ENCODE assay signal across 8 cellular contexts in the genomic region with DNA sequence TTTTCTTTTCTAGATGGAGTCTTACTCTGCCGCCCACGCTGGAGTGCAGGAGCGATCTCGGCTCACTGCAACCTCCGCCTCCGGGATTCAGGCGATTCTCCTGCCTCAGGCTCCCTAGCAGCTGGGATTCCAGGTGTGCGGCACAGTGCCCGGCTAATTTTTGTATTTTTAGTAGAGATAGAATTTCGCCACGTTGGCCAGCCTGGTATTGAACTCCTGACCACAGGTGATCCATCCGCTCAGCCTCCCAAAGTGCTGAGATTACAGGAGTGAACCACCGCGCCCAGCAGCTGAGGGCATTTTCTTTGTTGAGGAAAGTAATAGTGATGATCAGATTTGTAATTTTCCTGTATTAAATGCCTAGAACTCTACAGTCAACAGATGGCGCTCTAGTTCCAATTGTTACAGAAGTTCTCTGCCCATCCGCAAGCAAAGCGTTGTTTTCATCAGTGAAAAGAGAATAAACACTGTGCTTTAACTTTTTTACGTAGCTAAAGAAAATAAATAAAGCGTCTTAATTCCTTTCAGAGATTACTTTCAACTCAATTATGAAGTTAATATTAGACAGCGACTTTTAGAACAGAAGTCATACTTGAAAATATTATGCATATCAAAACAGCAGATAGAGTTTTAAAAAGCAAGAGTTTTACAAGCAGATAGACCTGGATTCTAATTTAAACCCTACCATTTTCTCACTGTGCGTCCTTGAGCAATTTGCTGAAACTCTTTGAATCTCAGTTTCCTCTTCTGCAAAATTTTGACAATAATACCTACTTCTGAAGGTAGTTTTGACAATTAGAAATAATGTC.
DNase-seq lines count a peak whose midpoint lies in the region; ATAC-seq and TF ChIP-seq lines count a peak whose summit lies in the region.

No MANE protein-coding gene starts in this region.

- TF ChIP-seq POLR2A in body of pancreas (IDR thresholded peaks at IDR 0.05), result no peak

- peaks cover 16% of the 10 kb centered on the region; the same call in 1 of the 2 replicates for H3K36me3 ChIP-seq in KOPT-K1 (ENCODE audit: insufficient read depth, low read length)
- no peaks in the 10 kb centered on the region for H3K36me3 ChIP-seq in OCI-LY1 (ENCODE audit: insufficient read depth, low read length)
- no peaks in the 10 kb centered on the region for H3K36me3 ChIP-seq in body of pancreas (replicated peaks in 1 of 2; ENCODE audit: insufficient read depth in 1 of 2, low read depth in 2 of 2)
- H3K36me3 ChIP-seq in iPS-15b (ENCODE audit: control insufficient read depth, insufficient read depth, low read length), result no peaks in the 10 kb centered on the region

- H3K9me3 Mint-ChIP-seq in CD14-positive monocyte, result no peaks in the 10 kb centered on the region

- no peaks in the 10 kb centered on the region for H4K20me1 ChIP-seq in OCI-LY1 (ENCODE audit: insufficient read depth, low read length)

- no peaks in the 10 kb centered on the region for H3F3A ChIP-seq in OCI-LY1 (ENCODE audit: insufficient read depth, low read length)

- H3K36me3 Mint-ChIP-seq in CD14-positive monocyte, result no peaks in the 10 kb centered on the region

- H3K27me3 ChIP-seq in OCI-LY1 (ENCODE audit: insufficient read depth, low read length) (no peaks in the 10 kb centered on the region), body of pancreas (no peaks in the 10 kb centered on the region), iPS-15b (ENCODE audit: control insufficient read depth, insufficient read depth, low read length) (peaks cover 3% of the 10 kb centered on the region)

- H3K4me1 ChIP-seq in OCI-LY1 (ENCODE audit: insufficient read depth, low read length, severe bottlenecking) (no peaks in the 10 kb centered on the region), body of pancreas (peaks cover 8% of the 10 kb centered on the region), iPS-15b (ENCODE audit: control insufficient read depth, insufficient read depth, low read length) (no peaks in the 10 kb centered on the region)

- no peak overlapping the region for H3K27ac Mint-ChIP-seq in CD14-positive monocyte

- H3K4me3 ChIP-seq in OCI-LY1 (ENCODE audit: low read depth, low read length, poor library complexity, severe bottlenecking), result no peak overlapping the region
- no peak overlapping the region for H3K4me3 ChIP-seq in body of pancreas
- H3K4me3 ChIP-seq in iPS-15b (ENCODE audit: low read depth, low read length), result peak overlapping the region; percentile 41
- H3K4me3 ChIP-seq in skeletal muscle cell (ENCODE audit: low read depth, low read length), result peak overlapping the region; percentile 39

- H3K4me1 Mint-ChIP-seq in CD14-positive monocyte, result peaks cover 2% of the 10 kb centered on the region

- DNase-seq in CD14-positive monocyte (ENCODE audit: low spot score) (no peak), body of pancreas (peak; percentile 25 to 57 (median 33)), skeletal muscle cell (ENCODE audit: low read depth) (no peak)
- DNase-seq in activated CD4-positive, CD25-positive, alpha-beta regulatory T cell treated with anti-CD3 and anti-CD28 coated beads, Interleukin-2, amount 50 U/mL, for 72 hours, result no peak

- ATAC-seq in GM18861 (IDR thresholded peaks at IDR 0.05; ENCODE audit: unreplicated experiment) (peak; percentile 50), body of pancreas (peak; percentile 58)

- 8 to 10% methylated on average over 21 of the region's 21 CpGs for WGBS in body of pancreas, 2 donors

- intact Hi-C loops in CD14-positive monocyte (cut with micrococcal nuclease), result loop anchor here (5.0 kb wide), 2 partner anchors 445 to 510 kb away; partner anchors contain the start of gene POC1B (in 1 of the 2)
- intact Hi-C loops in body of pancreas (cut with DNase I), result no loop called here

- no peak overlapping the region for H2AFZ ChIP-seq in OCI-LY1 (ENCODE audit: low read length)

- peak; percentile 91 for TF ChIP-seq CTCF in CD14-positive monocyte (IDR thresholded peaks at IDR 0.05)
- peak; percentile 80 for TF ChIP-seq CTCF in OCI-LY1 (IDR thresholded peaks at IDR 0.05; ENCODE audit: low read length)
- TF ChIP-seq CTCF in body of pancreas (IDR thresholded peaks at IDR 0.05), result peak; percentile 47 to 75 (median 67)

- H3K4me3 Mint-ChIP-seq in CD14-positive monocyte, result no peak overlapping the region

- H3K9me3 ChIP-seq in KOPT-K1 (ENCODE audit: insufficient read depth, low read length, poor library complexity, severe bottlenecking) (no peaks in the 10 kb centered on the region), OCI-LY1 (ENCODE audit: low read length) (no peaks in the 10 kb centered on the region), body of pancreas (no peaks in the 10 kb centered on the region), iPS-15b (ENCODE audit: control insufficient read depth, insufficient read depth, low read length) (no peaks in the 10 kb centered on the region)

- H3K79me2 ChIP-seq in OCI-LY1 (ENCODE audit: insufficient read depth, low read length), result no peaks in the 10 kb centered on the region

- H3K4me2 ChIP-seq in OCI-LY1 (ENCODE audit: low read length), result no peak overlapping the region

- H3K9ac ChIP-seq in OCI-LY1 (ENCODE audit: low read length) (no peak overlapping the region), iPS-15b (ENCODE audit: low read depth, low read length) (peak overlapping the region; percentile 49)

- no peaks in the 10 kb centered on the region for H3K9me2 ChIP-seq in OCI-LY1 (ENCODE audit: low read depth, low read length)

- H3K27ac ChIP-seq in KOPT-K1 (ENCODE audit: low read depth, low read length, poor library complexity, severe bottlenecking), result peak overlapping the region; percentile 71
- H3K27ac ChIP-seq in OCI-LY1 (ENCODE audit: low read depth, low read length, poor library complexity, severe bottlenecking), result no peak overlapping the region
- no peak overlapping the region for H3K27ac ChIP-seq in body of pancreas

- H3K27me3 Mint-ChIP-seq in CD14-positive monocyte (ENCODE audit: low read depth in 3 of 3), result peaks cover 0 to 9% (median 1%) of the 10 kb centered on the region in 3 donors

Comparison
In these comparisons a context has a peak if more than half of its experiments do, and no peak if none do; other contexts are left out.
1. DNase-seq: peak in body of pancreas (4 of 4); none in CD14-positive monocyte (single experiment), skeletal muscle cell (single experiment) and activated CD4-positive, CD25-positive, alpha-beta regulatory T cell treated with anti-CD3 and anti-CD28 coated beads, Interleukin-2, amount 50 U/mL, for 72 hours (single experiment).
2. H3K4me3 ChIP-seq: peak in iPS-15b (single experiment) and skeletal muscle cell (single experiment); none in OCI-LY1 (single experiment) and body of pancreas (0 of 2).
3. Peak in every context shown above with its lines, with median percentiles within 50 percentile points of each other: CTCF ChIP-seq.